In the genomic region with DNA sequence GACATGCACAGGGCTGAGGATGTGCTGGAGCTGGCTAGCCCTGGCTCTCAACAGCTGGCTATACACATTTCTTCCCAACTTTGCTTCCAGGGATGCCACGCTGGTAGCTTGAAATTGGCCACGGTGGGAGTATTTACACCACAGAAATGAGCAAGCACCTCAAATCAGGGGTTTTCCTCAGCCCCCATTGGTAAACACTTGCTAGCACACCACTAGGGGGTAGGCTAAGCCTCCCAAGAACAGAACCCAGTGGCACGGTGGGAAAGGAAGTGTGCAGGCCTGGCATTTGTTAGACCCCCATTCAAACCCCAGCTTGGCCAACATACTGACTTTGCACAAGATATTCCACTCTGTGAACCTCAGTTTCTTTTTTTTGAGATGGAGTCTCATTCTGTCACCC, we compare ENCODE assay signal across 1 cellular context.
TF ChIP-seq lines count a peak whose summit lies in the region.

No MANE protein-coding gene starts in this region.

TF ChIP-seq in SK-N-SH treated with all-trans-retinoic acid at 6 μM for 48 hours, 23 proteins besides CTCF, POLR2A, EP300 and RAD21 (continued from another document):
- TF ChIP-seq, protein P1, sequence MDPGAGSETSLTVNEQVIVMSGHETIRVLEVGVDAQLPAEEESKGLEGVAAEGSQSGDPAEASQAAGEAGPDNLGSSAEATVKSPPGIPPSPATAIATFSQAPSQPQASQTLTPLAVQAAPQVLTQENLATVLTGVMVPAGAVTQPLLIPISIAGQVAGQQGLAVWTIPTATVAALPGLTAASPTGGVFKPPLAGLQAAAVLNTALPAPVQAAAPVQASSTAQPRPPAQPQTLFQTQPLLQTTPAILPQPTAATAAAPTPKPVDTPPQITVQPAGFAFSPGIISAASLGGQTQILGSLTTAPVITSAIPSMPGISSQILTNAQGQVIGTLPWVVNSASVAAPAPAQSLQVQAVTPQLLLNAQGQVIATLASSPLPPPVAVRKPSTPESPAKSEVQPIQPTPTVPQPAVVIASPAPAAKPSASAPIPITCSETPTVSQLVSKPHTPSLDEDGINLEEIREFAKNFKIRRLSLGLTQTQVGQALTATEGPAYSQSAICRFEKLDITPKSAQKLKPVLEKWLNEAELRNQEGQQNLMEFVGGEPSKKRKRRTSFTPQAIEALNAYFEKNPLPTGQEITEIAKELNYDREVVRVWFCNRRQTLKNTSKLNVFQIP (CRISPR knock-in tag; IDR thresholded peaks at IDR 0.05; ENCODE audit: borderline replicate concordance, low read depth), result no peak
TF ChIP-seq in SK-N-SH treated with all-trans-retinoic acid at 6 μM for 48 hours: peak in this region for 0.
